Comparison of ENCODE assay signal across 19 cellular contexts in genomic region chr1:27377760-27378495, GRCh38. TPM values are rescaled to one million over a fixed set of nuclear protein-coding genes. Genes with fewer than 3 reads are reported as not detected.
"Had no signal": no experiment of that assay in that cellular context is flagged by ENCODE, and none has a peak within 500 bp of the region (broad histone marks: within the 10 kb centered on the region; RNA-seq: fewer than 3 reads in every experiment).

No MANE protein-coding gene starts in this region.

- H3K4me3 ChIP-seq: lower lobe of right lung, spleen, tibial nerve had no signal

- H3K9me3 ChIP-seq: lower lobe of right lung, neutrophil, spleen, tibial nerve had no signal

- H3K27ac ChIP-seq: neutrophil, spleen, tibial nerve had no signal

- ATAC-seq: activated naive CD4-positive, alpha-beta T cell treated with anti-CD3 and anti-CD28 coated beads, Interleukin-2, amount 50 U/mL, for 72 hours; lower lobe of right lung; sciatic nerve; stimulated activated naive B cell treated with anti-CD40 and anti-IgM and Interleukin-4, amounts not matched to agents 10 μg/mL and 1 μg/mL and 100 μg/mL, for 72 hours had no signal

- DNase-seq: activated CD4-positive, alpha-beta T cell treated with anti-CD3 and anti-CD28 coated beads, Interleukin-2, amount 50 U/mL, for 4 hours; activated CD4-positive, CD25-positive, alpha-beta regulatory T cell treated with anti-CD3 and anti-CD28 coated beads, Interleukin-2, amount 50 U/mL, for 72 hours; activated T-cell treated with anti-CD3 and anti-CD28 coated beads, Interleukin-2, amount 50 U/mL, for 1 hour; amniotic stem cell; cortex of kidney; effector CD8-positive, alpha-beta T cell; hippocampal formation; kidney glomerular epithelial cell; lower lobe of right lung; spleen; stimulated activated CD4-positive, alpha-beta T cell treated with anti-CD3 and anti-CD28 coated beads, Interleukin-1b, Interleukin-23, amount 100 ng/mL, for 48 hours; stimulated activated naive B cell treated with anti-CD40 and anti-IgM and Interleukin-4, amounts not matched to agents 10 μg/mL and 1 μg/mL and 100 μg/mL, for 72 hours had no signal

- H3K36me3 ChIP-seq: lower lobe of right lung, neutrophil, spleen, tibial nerve had no signal

RNA-seq across cellular contexts. Expression of gene FCN3, which starts 3.3 kb away (rescaled TPM):
- total RNA-seq: activated naive CD4-positive, alpha-beta T cell treated with anti-CD3 and anti-CD28 coated beads, Interleukin-2, amount 50 U/mL, for 72 hours; myocyte; T-helper 2 cell treated with Interferon-gamma antibody and Interleukin-4, amounts not matched to agents 100 ng/mL and 5 ng/mL, for 36 hours had no signal

RNA-seq across cellular contexts. Expression of gene CD164L2, which starts 5.2 kb away (rescaled TPM):
- total RNA-seq: activated naive CD4-positive, alpha-beta T cell treated with anti-CD3 and anti-CD28 coated beads, Interleukin-2, amount 50 U/mL, for 72 hours; myocyte; sciatic nerve; spleen; subcutaneous adipose tissue; T-helper 2 cell treated with Interferon-gamma antibody and Interleukin-4, amounts not matched to agents 100 ng/mL and 5 ng/mL, for 36 hours; tibial nerve had no signal

RNA-seq across cellular contexts. Expression of gene GPR3, which starts 14.5 kb away (rescaled TPM):
- total RNA-seq: tibial nerve had no signal

RNA-seq across cellular contexts. Expression of gene SYTL1, which starts 36.1 kb away (rescaled TPM):
- total RNA-seq: myocyte had no signal
